In genomic region chr4:184401397-184402171, GRCh38 we compare ENCODE assay signal across 10 cellular contexts.
DNase-seq lines count a peak whose midpoint lies in the region; ATAC-seq, FAIRE-seq and TF ChIP-seq lines count a peak whose summit lies in the region.
"Had no signal": no experiment of that assay in that cellular context is flagged by ENCODE, and none has a peak within 500 bp of the region (broad histone marks: within the 10 kb centered on the region; RNA-seq: fewer than 3 reads in every experiment).

No MANE protein-coding gene starts in this region.

- FAIRE-seq in H1 (lab: Jason Lieb, UNC) = peak; percentile 95

- no peak overlapping the region for H2AFZ ChIP-seq in H9 (ENCODE audit: low read length)
- 0 out of 2 replicates have a peak overlapping the region, but pooled peaks have one; percentile 41 for H2AFZ ChIP-seq in H1 (ENCODE audit: low read length)
- H2AFZ ChIP-seq in neuron (ENCODE audit: low read depth, low read length) = peak overlapping the region; percentile 43

- peak overlapping the region; percentile 65 for H3K18ac ChIP-seq in H9 (ENCODE audit: insufficient read length, low read depth, low read length)
- peak overlapping the region; percentile 88 for H3K18ac ChIP-seq in H1 (ENCODE audit: extremely low read depth, low read length)

- peak in 1 of 2 experiments; percentile 9; a peak in 2 of 4 replicates for TF ChIP-seq RAD21 in H1 (IDR thresholded peaks at IDR 0.05 in 1 of 2, conservative IDR thresholded peaks at IDR 0.05 in 1 of 2; ENCODE audit: low read depth in 2 of 2, low read length in 2 of 2)

- no peak for TF ChIP-seq CTCF in H9 (conservative IDR thresholded peaks at IDR 0.05)
- no peak for TF ChIP-seq CTCF in H1 (IDR thresholded peaks at IDR 0.05; ENCODE audit: control extremely low read depth in 1 of 3, insufficient read depth in 1 of 3, low read depth in 1 of 3, low read length in 3 of 3)
- no peak for TF ChIP-seq CTCF in mesothelial cell of epicardium (IDR thresholded peaks at IDR 0.05; ENCODE audit: unreplicated experiment)

- no peak for ATAC-seq in HG03108 (IDR thresholded peaks at IDR 0.05; ENCODE audit: unreplicated experiment)

- CTCF ChIA-PET in H1 (lab: Charles Lee; ENCODE audit: partially characterized antibody) = interaction anchor here (0.8 to 1.0 kb wide), 2 partner anchors 12 to 76 kb away, joined by 3 read pairs; no protein-coding TSS in a partner anchor

- H3K9ac ChIP-seq in H9 (ENCODE audit: extremely low read depth, insufficient read length, low read length) = peak overlapping the region; percentile 20
- H3K9ac ChIP-seq in H1 (replicated peaks in 1 of 4; ENCODE audit: extremely low read depth in 1 of 4, low read depth in 3 of 4, low read length in 3 of 4) = peak overlapping the region in 1 of 4 experiments; percentile 46; a peak in 3 of 7 replicates

- H3K4ac ChIP-seq in H9 (ENCODE audit: low read depth, low read length) (no peak overlapping the region; the same call in 1 of the 2 replicates), H1 (replicated peaks; ENCODE audit: insufficient read length, low read depth, low read length) (peak overlapping the region; percentile 10)

- H3K79me1 ChIP-seq in H9 (ENCODE audit: insufficient read depth, low read depth, low read length, poor library complexity, severe bottlenecking) (no peaks in the 10 kb centered on the region), H1 (ENCODE audit: low read depth, low read length) (no peaks in the 10 kb centered on the region)

- H3K27ac Mint-ChIP-seq in H9 = peak overlapping the region; percentile 95 to 99 (median 98)
- H3K27ac Mint-ChIP-seq in mesothelial cell of epicardium = no peak overlapping the region

- no peak overlapping the region for H2BK20ac ChIP-seq in H9 (ENCODE audit: low read depth, low read length, poor library complexity, severe bottlenecking)
- H2BK20ac ChIP-seq in H1 (ENCODE audit: low read length) = peak overlapping the region; percentile 74

- peak overlapping the region; percentile 0 for H3T11ph ChIP-seq in H9 (ENCODE audit: low read length)

- no peak overlapping the region for H2BK5ac ChIP-seq in H9 (ENCODE audit: insufficient read length, low read length)
- peak overlapping the region; percentile 93 for H2BK5ac ChIP-seq in H1 (ENCODE audit: low read depth, low read length)

- H4K5ac ChIP-seq in H9 (ENCODE audit: insufficient read length, low read depth, low read length) (no peak overlapping the region), H1 (ENCODE audit: insufficient read length, low read depth, low read length) (no peak overlapping the region)

- H4K91ac ChIP-seq in H9 (ENCODE audit: insufficient read length, low read depth, low read length) (no peak overlapping the region), H1 (replicated peaks; ENCODE audit: insufficient read length, low read length) (peak overlapping the region; percentile 93)

- H3K23me2 ChIP-seq in H9 (ENCODE audit: insufficient read length, low read depth, low read length, poor library complexity, severe bottlenecking) (no peaks in the 10 kb centered on the region), H1 (ENCODE audit: low read depth, low read length) (no peaks in the 10 kb centered on the region)

- H3K36me3 ChIP-seq in H1 (ENCODE audit: control insufficient read depth in 2 of 4, insufficient read depth in 4 of 4, low read length in 3 of 4) (peaks cover 2 to 9% (median 6%) of the 10 kb centered on the region in 4 experiments; a peak in 5 of 8 replicates), neuron (ENCODE audit: insufficient read depth, low read length) (peaks cover 11% of the 10 kb centered on the region)

- H3K27me3 Mint-ChIP-seq in H9 (ENCODE audit: low read depth) (no peaks in the 10 kb centered on the region; the same call in 1 of the 2 replicates), mesothelial cell of epicardium (ENCODE audit: low read depth) (no peaks in the 10 kb centered on the region)

- H2BK15ac ChIP-seq in H9 (ENCODE audit: low read depth, low read length) = no peak overlapping the region
- no peak overlapping the region; the same call in 1 of the 2 replicates for H2BK15ac ChIP-seq in H1 (ENCODE audit: low read length)

- WGBS in H9 (ENCODE audit: extremely low coverage, insufficient read length, low lambda C conversion rate) = no CpG with 5 or more reads among the region's 13 CpGs
- 31% methylated on average over 13 of the region's 13 CpGs; no CpG with 5 or more reads in 1 of the 2 experiments for WGBS in H1 (ENCODE audit: extremely low coverage in 1 of 2, insufficient coverage in 1 of 2, insufficient read length in 1 of 2, insufficient replicate concordance in 2 of 2, low coverage in 1 of 2, low lambda C conversion rate in 2 of 2, missing lambda C conversion rate in 1 of 2), 2 experiments

- no peak overlapping the region for H3K56ac ChIP-seq in H9 (ENCODE audit: insufficient read length, low read depth, low read length)
- no peak overlapping the region for H3K56ac ChIP-seq in H1 (replicated peaks; ENCODE audit: insufficient read length, low read depth, low read length)

- TF ChIP-seq EP300 in H1 (IDR thresholded peaks at IDR 0.05; ENCODE audit: borderline replicate concordance in 1 of 2, low read depth in 2 of 2, low read length in 2 of 2) = peak in 1 of 2 experiments; percentile 89; a peak in 1 of 3 replicates

- H3K27me3 ChIP-seq in H9 (ENCODE audit: insufficient read depth, low read length) (no peaks in the 10 kb centered on the region), H1 (replicated peaks in 1 of 4; ENCODE audit: control insufficient read depth in 3 of 4, extremely low read depth in 1 of 4, insufficient read depth in 3 of 4, low read length in 3 of 4) (no peaks in the 10 kb centered on the region), neuron (ENCODE audit: insufficient read depth, low read length) (no peaks in the 10 kb centered on the region)
- H3K27me3 ChIP-seq: sigmoid colon had no signal

- DNase-seq in H9 (peak; percentile 58), NCI-H510A (lab: John Stamatoyannopoulos, UW) (peak; percentile 47), H1 (ENCODE audit: low read depth in 1 of 2, low spot score in 2 of 2) (peak in 1 of 2 experiments; percentile 54), GOT3 (lab: John Stamatoyannopoulos, UW) (no peak), mesothelial cell of epicardium (ENCODE audit: low spot score in 2 of 2, unreplicated experiment in 2 of 2) (no peak), DMS153 (lab: John Stamatoyannopoulos, UW) (no peak)
- DNase-seq: NCI-H226, sigmoid colon had no signal

- H3K4me1 ChIP-seq in H9 (ENCODE audit: insufficient read depth, low read length) (peaks cover 8% of the 10 kb centered on the region; the same call in 1 of the 2 replicates), H1 (replicated peaks in 1 of 4; ENCODE audit: control insufficient read depth in 3 of 4, insufficient read depth in 4 of 4, low read length in 3 of 4) (peaks cover 13 to 28% (median 16%) of the 10 kb centered on the region in 4 experiments), neuron (ENCODE audit: insufficient read depth, low read length) (peaks cover 29% of the 10 kb centered on the region)

- no peak overlapping the region for H2BK12ac ChIP-seq in H9 (ENCODE audit: insufficient read length, low read depth, low read length)
- H2BK12ac ChIP-seq in H1 (ENCODE audit: low read depth, low read length) = peak overlapping the region; percentile 86

- H3K4me2 ChIP-seq in H9 (ENCODE audit: insufficient read depth, insufficient read length, low read length) (no peak overlapping the region), H1 (ENCODE audit: insufficient read depth in 1 of 2, low read depth in 2 of 2, low read length in 2 of 2) (peak overlapping the region; percentile 49 to 57)

- H3K9me3 Mint-ChIP-seq in H9 = no peaks in the 10 kb centered on the region; a peak in 1 of 5 replicates
- H3K9me3 Mint-ChIP-seq in mesothelial cell of epicardium = no peaks in the 10 kb centered on the region

- H3K4me3 ChIP-seq in H1 (ENCODE audit: extremely low read depth in 1 of 4, insufficient read depth in 2 of 4, low read depth in 3 of 4, low read length in 4 of 4) = peak overlapping the region in 1 of 4 experiments; percentile 20; a peak in 1 of 8 replicates
- H3K4me3 ChIP-seq in neuron (ENCODE audit: low read length) = peak overlapping the region; percentile 24
- H3K4me3 ChIP-seq: sigmoid colon had no signal

- H3K9me3 ChIP-seq in H9 (ENCODE audit: control insufficient read depth, low read depth, low read length) (no peaks in the 10 kb centered on the region), H1 (ENCODE audit: insufficient read depth in 2 of 2, low read depth in 1 of 2, low read length in 1 of 2) (no peaks in the 10 kb centered on the region), neuron (ENCODE audit: low read length) (no peaks in the 10 kb centered on the region)
- H3K9me3 ChIP-seq: sigmoid colon had no signal

- peaks cover 15 to 34% (median 30%) of the 10 kb centered on the region in 3 experiments; a peak in 6 of 7 replicates for H3K36me3 Mint-ChIP-seq in H9 (ENCODE audit: insufficient read depth in 1 of 3, low read depth in 3 of 3)
- H3K36me3 Mint-ChIP-seq in mesothelial cell of epicardium = peaks cover 33% of the 10 kb centered on the region

- H3K79me2 ChIP-seq in H9 (ENCODE audit: insufficient read depth, low read length) (no peaks in the 10 kb centered on the region), H1 (ENCODE audit: control insufficient read depth in 1 of 2, insufficient read depth in 2 of 2, low read length in 2 of 2) (no peaks in the 10 kb centered on the region)

- POLR2A ChIA-PET in H1 (lab: Charles Lee; ENCODE audit: partially characterized antibody) = interaction anchor here (0.5 to 1.8 kb wide), 2 partner anchors 12 to 29 kb away, joined by 4 to 6 read pairs; no protein-coding TSS in a partner anchor

- H2BK120ac ChIP-seq in H9 (ENCODE audit: low read depth, low read length, poor library complexity, severe bottlenecking) (no peak overlapping the region), H1 (replicated peaks; ENCODE audit: low read depth, low read length) (peak overlapping the region; percentile 63)

- no peak overlapping the region for H3K23ac ChIP-seq in H9 (ENCODE audit: insufficient read length, low read depth, low read length)
- no peak overlapping the region for H3K23ac ChIP-seq in H1 (ENCODE audit: insufficient read length)

- H3K4me3 Mint-ChIP-seq in H9 = peak overlapping the region; percentile 29 to 55
- no peak overlapping the region for H3K4me3 Mint-ChIP-seq in mesothelial cell of epicardium

- no peak overlapping the region; the same call in 1 of the 2 replicates for H3K14ac ChIP-seq in H9 (ENCODE audit: insufficient read depth, low read length)
- H3K14ac ChIP-seq in H1 (ENCODE audit: insufficient read length) = no peak overlapping the region

- peaks cover 36 to 43% of the 10 kb centered on the region in 2 experiments for H3K4me1 Mint-ChIP-seq in H9
- peaks cover 15% of the 10 kb centered on the region for H3K4me1 Mint-ChIP-seq in mesothelial cell of epicardium

- H3K27ac ChIP-seq in H9 (ENCODE audit: insufficient read length, low read depth, low read length) (peak overlapping the region; percentile 59), H1 (ENCODE audit: low read depth, low read length) (peak overlapping the region; percentile 67)

- H2AK5ac ChIP-seq in H9 (ENCODE audit: insufficient read length, low read length) (no peak overlapping the region), H1 (ENCODE audit: low read depth, low read length) (peak overlapping the region; percentile 99)

- H4K8ac ChIP-seq in H9 (replicated peaks; ENCODE audit: insufficient read length, low read depth, low read length) (no peak overlapping the region), H1 (ENCODE audit: extremely low read depth, insufficient read depth, low read length) (no peak overlapping the region)

- H4K20me1 ChIP-seq in H9 (ENCODE audit: control insufficient read depth, insufficient read depth, insufficient read length) (no peaks in the 10 kb centered on the region), H1 (replicated peaks in 1 of 2; ENCODE audit: control insufficient read depth in 1 of 2, insufficient read depth in 2 of 2, low read length in 2 of 2) (no peaks in the 10 kb centered on the region)

- peak in 1 of 2 experiments; percentile 33; a peak in 1 of 3 replicates for TF ChIP-seq POLR2A in H1 (IDR thresholded peaks at IDR 0.05; ENCODE audit: control extremely low read depth in 1 of 2, low read depth in 2 of 2, low read length in 2 of 2)

Comparison
In these comparisons a context has a peak if more than half of its experiments do, and no peak if none do; other contexts are left out.
1. DNase-seq: peak in H9 (single experiment) and NCI-H510A (single experiment); none in GOT3 (single experiment), mesothelial cell of epicardium (0 of 2) and DMS153 (single experiment).